Comparison of ENCODE assay signal across 12 cellular contexts in the genomic region with DNA sequence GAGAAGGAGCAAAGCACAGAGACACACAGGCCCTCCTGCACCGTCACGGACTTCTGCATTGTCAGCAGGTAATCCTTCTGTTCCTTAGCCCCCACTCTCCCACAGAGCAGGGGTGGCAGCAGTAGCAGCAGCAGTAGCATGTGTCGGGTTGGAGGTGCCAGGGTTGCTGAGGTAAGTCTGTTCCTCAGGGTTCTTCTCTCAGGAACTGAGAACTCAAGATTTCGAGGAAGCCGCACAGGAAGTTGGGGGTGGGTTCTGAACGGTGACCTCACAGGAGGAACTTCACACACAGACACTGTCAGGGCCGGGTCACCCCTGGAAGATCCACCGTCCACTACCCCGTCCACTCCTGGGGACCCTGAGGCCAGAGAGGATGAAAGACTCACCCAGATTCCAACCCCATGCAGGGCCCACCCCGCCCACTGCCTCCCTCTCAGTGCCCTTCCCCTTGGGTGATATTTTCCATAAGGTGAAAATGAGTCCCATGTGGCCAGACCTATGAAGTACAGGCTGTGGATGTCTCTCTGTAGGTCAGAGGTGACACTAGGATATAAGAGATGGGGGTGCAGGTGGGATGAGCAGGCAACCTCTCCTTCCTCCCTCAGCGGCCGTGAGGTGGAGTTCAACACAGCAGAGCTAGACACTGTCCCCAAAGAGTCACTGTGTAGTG. TPM values are rescaled to one million over a fixed set of nuclear protein-coding genes. Genes with fewer than 3 reads are reported as not detected.
A peak's percentile ranks its signal among the peaks of the same experiment; 100 is the strongest.
DNase-seq lines count a peak whose midpoint lies in the region; ATAC-seq and TF ChIP-seq lines count a peak whose summit lies in the region.
"Had no signal": no experiment of that assay in that cellular context is flagged by ENCODE, and none has a peak within 500 bp of the region (broad histone marks: within the 10 kb centered on the region; RNA-seq: fewer than 3 reads in every experiment).

A gene (minus strand): TSS at position 207 of the 670 bp plus-strand sequence. CDS start 67 bp downstream, at position 140.

- H3K27ac Mint-ChIP-seq in activated T-cell treated with anti-CD3 and anti-CD28 coated beads, Interleukin-2, amount 50 U/mL, for 72 hours = peak within 1 kb of the TSS; percentile 80

- TF ChIP-seq POLR2A in prostate gland (IDR thresholded peaks at IDR 0.05) (no peak), esophagus squamous epithelium (IDR thresholded peaks at IDR 0.05) (no peak)

- peak; percentile 51 to 86 for ATAC-seq in activated T-cell treated with anti-CD3 and anti-CD28 coated beads, Interleukin-2, amount 50 U/mL, for 72 hours (replicated peaks in 1 of 2)
- peak; percentile 71 to 73 for ATAC-seq in lower lobe of right lung
- ATAC-seq in GM21367 (IDR thresholded peaks at IDR 0.05; ENCODE audit: unreplicated experiment) = no peak

- peak within 1 kb of the TSS; percentile 56 for H3K4me2 ChIP-seq in Loucy (ENCODE audit: low read depth, low read length, poor library complexity, severe bottlenecking)
- H3K4me2 ChIP-seq: SK-N-SH had no signal

- no peaks in the 10 kb centered on the region for H3F3A ChIP-seq in Loucy (ENCODE audit: low read depth)

- H3K4me3 ChIP-seq in Loucy (ENCODE audit: low read length, poor library complexity, severe bottlenecking) (no peak within 1 kb of the TSS), lower lobe of right lung (peak within 1 kb of the TSS; percentile 21), prostate gland (no peak within 1 kb of the TSS), esophagus squamous epithelium (no peak within 1 kb of the TSS)

- no peak within 1 kb of the TSS for H2AFZ ChIP-seq in Loucy (ENCODE audit: low read length)

- peak; percentile 67 for DNase-seq in Ammon's horn (ENCODE audit: low spot score)
- DNase-seq in activated T-cell treated with anti-CD3 and anti-CD28 coated beads, Interleukin-2, amount 50 U/mL, for 72 hours = peak; percentile 29 to 42
- DNase-seq in lower lobe of right lung = peak; percentile 71
- no peak for DNase-seq in prostate gland (ENCODE audit: low spot score)
- DNase-seq in esophagus squamous epithelium (lab: John Stamatoyannopoulos, UW) = no peak
- no peak for DNase-seq in NCI-H446 (lab: John Stamatoyannopoulos, UW)
- DNase-seq: NCI-H446 treated with DMSO at 0.1 percent for 48 hours, SK-N-SH had no signal

- no peaks in the 10 kb centered on the region for H3K36me3 ChIP-seq in Loucy (ENCODE audit: insufficient read depth, low read length)
- H3K36me3 ChIP-seq in lower lobe of right lung = no peaks in the 10 kb centered on the region
- H3K36me3 ChIP-seq in prostate gland = no peaks in the 10 kb centered on the region
- no peaks in the 10 kb centered on the region for H3K36me3 ChIP-seq in esophagus squamous epithelium

- peaks cover 4% of the 10 kb centered on the region for H3K27me3 ChIP-seq in Loucy (ENCODE audit: insufficient read depth, low read length, poor library complexity, severe bottlenecking)
- H3K27me3 ChIP-seq in lower lobe of right lung (ENCODE audit: low read depth) = no peaks in the 10 kb centered on the region
- no peaks in the 10 kb centered on the region for H3K27me3 ChIP-seq in prostate gland (replicated peaks; ENCODE audit: insufficient read depth)
- H3K27me3 ChIP-seq in esophagus squamous epithelium = peaks cover 0 to 13% (median 0%) of the 10 kb centered on the region in 4 donors

- peak within 1 kb of the TSS; percentile 71 to 84 for H3K4me3 Mint-ChIP-seq in activated T-cell treated with anti-CD3 and anti-CD28 coated beads, Interleukin-2, amount 50 U/mL, for 72 hours

- 76% methylated on average over 12 of the region's 12 CpGs for WGBS in prostate gland
- 53 to 100% methylated on average over 3 to 8 of the region's 12 CpGs for WGBS in esophagus squamous epithelium, 2 donors

- no peaks in the 10 kb centered on the region for H3K9me3 ChIP-seq in Loucy (ENCODE audit: insufficient read depth, low read depth, low read length)
- H3K9me3 ChIP-seq in lower lobe of right lung = no peaks in the 10 kb centered on the region
- H3K9me3 ChIP-seq in prostate gland = no peaks in the 10 kb centered on the region
- no peaks in the 10 kb centered on the region for H3K9me3 ChIP-seq in esophagus squamous epithelium
- H3K9me3 ChIP-seq: SK-N-SH had no signal

- H3K4me1 Mint-ChIP-seq in activated T-cell treated with anti-CD3 and anti-CD28 coated beads, Interleukin-2, amount 50 U/mL, for 72 hours (ENCODE audit: low read depth) = peaks cover 18% of the 10 kb centered on the region

- TF ChIP-seq CTCF in Loucy (conservative IDR thresholded peaks at IDR 0.05; ENCODE audit: low read length) = no peak
- TF ChIP-seq CTCF in lower lobe of right lung (IDR thresholded peaks at IDR 0.05) = no peak
- no peak for TF ChIP-seq CTCF in prostate gland (IDR thresholded peaks at IDR 0.05)
- TF ChIP-seq CTCF in esophagus squamous epithelium (IDR thresholded peaks at IDR 0.05) = no peak

- no peaks in the 10 kb centered on the region for H3K79me2 ChIP-seq in Loucy (ENCODE audit: insufficient read depth, low read length)

- H4K20me1 ChIP-seq in Loucy (ENCODE audit: insufficient read depth, low read length, poor library complexity, severe bottlenecking) = no peaks in the 10 kb centered on the region

- peaks cover 4 to 7% of the 10 kb centered on the region in 2 donors for H3K9me3 Mint-ChIP-seq in activated T-cell treated with anti-CD3 and anti-CD28 coated beads, Interleukin-2, amount 50 U/mL, for 72 hours

- H3K9me2 ChIP-seq in Loucy (replicated peaks; ENCODE audit: low read depth, low read length) = no peaks in the 10 kb centered on the region
- H3K9me2 ChIP-seq: SK-N-SH had no signal

- intact Hi-C loops in lower lobe of right lung (cut with DNase I) (no loop called here), prostate gland (cut with DNase I) (no loop called here), esophagus squamous epithelium (cut with DNase I) (no loop called here)

- peaks cover 0 to 3% of the 10 kb centered on the region in 2 donors for H3K36me3 Mint-ChIP-seq in activated T-cell treated with anti-CD3 and anti-CD28 coated beads, Interleukin-2, amount 50 U/mL, for 72 hours (ENCODE audit: insufficient read depth in 2 of 2)

- peaks cover 23% of the 10 kb centered on the region for H3K27me3 Mint-ChIP-seq in activated T-cell treated with anti-CD3 and anti-CD28 coated beads, Interleukin-2, amount 50 U/mL, for 72 hours (ENCODE audit: low read depth)

- H3K27ac ChIP-seq in lower lobe of right lung (no peak within 1 kb of the TSS), prostate gland (no peak within 1 kb of the TSS), esophagus squamous epithelium (no peak within 1 kb of the TSS)

- H3K9ac ChIP-seq in Loucy (ENCODE audit: low read depth, low read length, poor library complexity, severe bottlenecking) = no peak within 1 kb of the TSS
- H3K9ac ChIP-seq: SK-N-SH had no signal

- peaks cover 9% of the 10 kb centered on the region for H3K4me1 ChIP-seq in Loucy (ENCODE audit: insufficient read depth, low read length, poor library complexity, severe bottlenecking)
- no peaks in the 10 kb centered on the region for H3K4me1 ChIP-seq in lower lobe of right lung
- no peaks in the 10 kb centered on the region for H3K4me1 ChIP-seq in prostate gland (replicated peaks)
- no peaks in the 10 kb centered on the region for H3K4me1 ChIP-seq in esophagus squamous epithelium

RNA-seq across cellular contexts. Expression of the gene that starts here (rescaled TPM):
- total RNA-seq in activated T-cell treated with anti-CD3 and anti-CD28 coated beads, Interleukin-2, amount 50 U/mL, for 72 hours = 1 to 10 TPM; 1.0 to 1.6 TPM
- total RNA-seq in lower lobe of right lung (5.9 TPM), prostate gland (under 1 TPM in 1 of 2 donors, not detected in 1; 0.91 TPM), esophagus squamous epithelium (under 1 TPM in 2 of 4 donors, not detected in 2; 0.22 to 0.91 TPM)
- total RNA-seq: mononuclear cell, subcutaneous adipose tissue had no signal

Comparison
In these comparisons a context has a peak if more than half of its experiments do, and no peak if none do; other contexts are left out.
1. DNase-seq: peak in Ammon's horn (single experiment), activated T-cell treated with anti-CD3 and anti-CD28 coated beads, Interleukin-2, amount 50 U/mL, for 72 hours (2 of 2) and lower lobe of right lung (single experiment); none in prostate gland (single experiment), esophagus squamous epithelium (single experiment) and NCI-H446 (0 of 2).